13 cellular contexts compared by ENCODE assay signal in genomic region chr1:56446531-56447098, GRCh38.
DNase-seq lines count a peak whose midpoint lies in the region; ATAC-seq and TF ChIP-seq lines count a peak whose summit lies in the region.
"Had no signal": no experiment of that assay in that cellular context is flagged by ENCODE, and none has a peak within 500 bp of the region (broad histone marks: within the 10 kb centered on the region; RNA-seq: fewer than 3 reads in every experiment).

No MANE protein-coding gene starts in this region.

- H3F3A ChIP-seq in PC-3 (ENCODE audit: low read length, unreplicated experiment), result no peaks in the 10 kb centered on the region

- TF ChIP-seq CTCF in PC-3 (conservative IDR thresholded peaks at IDR 0.05; ENCODE audit: low read depth, low read length) (no peak), fibroblast of pulmonary artery (IDR thresholded peaks at IDR 0.05; ENCODE audit: low read length, missing control alignments) (no peak), omental fat pad (IDR thresholded peaks at IDR 0.05) (no peak), vagina (IDR thresholded peaks at IDR 0.05) (no peak)

- H3K4me1 ChIP-seq in PC-3 (ENCODE audit: insufficient read depth, low read length) (no peaks in the 10 kb centered on the region), vagina (peaks cover 16% of the 10 kb centered on the region)

- no peaks in the 10 kb centered on the region for H3K79me2 ChIP-seq in PC-3 (ENCODE audit: low read length)

- H3K36me3 ChIP-seq in PC-3 (ENCODE audit: low read depth, low read length) (no peaks in the 10 kb centered on the region), vagina (no peaks in the 10 kb centered on the region)

- H3K9me2 ChIP-seq in PC-3 (replicated peaks; ENCODE audit: low read length), result no peaks in the 10 kb centered on the region

- ATAC-seq in PC-3 (no peak), omental fat pad (ENCODE audit: low FRiP score) (peak; percentile 55), HG03439 (IDR thresholded peaks at IDR 0.05; ENCODE audit: unreplicated experiment) (no peak)

- H3K4me3 ChIP-seq in PC-3 (ENCODE audit: low read length) (no peak overlapping the region), fibroblast of pulmonary artery (replicated peaks; ENCODE audit: low read depth, low read length) (no peak overlapping the region), vagina (no peak overlapping the region)

- POLR2A ChIA-PET in PC-3 (lab: Charles Lee; ENCODE audit: unreplicated experiment), result no interaction called here

- DNase-seq in PC-3, result peak; percentile 8
- DNase-seq in fibroblast of pulmonary artery (ENCODE audit: low read depth), result peak; percentile 53
- no peak for DNase-seq in omental fat pad (ENCODE audit: low spot score)
- DNase-seq in vagina (ENCODE audit: extremely low spot score in 2 of 2), result no peak
- no peak for DNase-seq in SW480 (ENCODE audit: low spot score)
- DNase-seq in DMS53 treated with DMSO at 0.1 percent for 48 hours (lab: John Stamatoyannopoulos, UW; ENCODE audit: unreplicated experiment), result no peak
- DNase-seq: activated B cell treated with CpG ODN at 0.5 μM for 24 hours; activated T-cell treated with anti-CD3 and anti-CD28 coated beads for 4 hours; Kasumi-1; mesendoderm; NCI-H2081; stimulated activated CD4-positive, alpha-beta T cell treated with anti-CD3 and anti-CD28 coated beads, Interleukin-4, amount 100 ng/mL, for 4 hours had no signal

- intact Hi-C loops in PC-3 (cut with micrococcal nuclease), result no loop called here
- intact Hi-C loops in vagina (cut with DNase I), result no loop called here

- H3K9ac ChIP-seq in PC-3 (ENCODE audit: low read length), result no peak overlapping the region

- H4K20me1 ChIP-seq in PC-3 (ENCODE audit: low read length), result no peaks in the 10 kb centered on the region

- no peaks in the 10 kb centered on the region for H3K9me3 ChIP-seq in PC-3 (ENCODE audit: low read length)
- no peaks in the 10 kb centered on the region for H3K9me3 ChIP-seq in vagina

- no TSS peak for BruUV-seq in PC-3 (replicated peaks; lab: Mats Ljungman, UMichigan)

- no peak for TF ChIP-seq POLR2A in vagina (IDR thresholded peaks at IDR 0.05)

- CTCF ChIA-PET in PC-3 (lab: Charles Lee), result no interaction called here

- H3K27me3 ChIP-seq in PC-3 (ENCODE audit: low read length) (no peaks in the 10 kb centered on the region), vagina (no peaks in the 10 kb centered on the region)

- H2AFZ ChIP-seq in PC-3 (ENCODE audit: low read length), result no peak overlapping the region

- no peak overlapping the region for H3K4me2 ChIP-seq in PC-3 (ENCODE audit: low read length)

- no peak overlapping the region for H3K27ac ChIP-seq in PC-3 (ENCODE audit: low read length)
- peak overlapping the region; percentile 47 for H3K27ac ChIP-seq in vagina

Comparison
In these comparisons a context has a peak if more than half of its experiments do, and no peak if none do; other contexts are left out.
1. DNase-seq: peak in PC-3 (single experiment) and fibroblast of pulmonary artery (single experiment); none in omental fat pad (single experiment), vagina (0 of 2), SW480 (single experiment) and DMS53 treated with DMSO at 0.1 percent for 48 hours (single experiment).